ENCODE assay signal across 16 cellular contexts in the genomic region with DNA sequence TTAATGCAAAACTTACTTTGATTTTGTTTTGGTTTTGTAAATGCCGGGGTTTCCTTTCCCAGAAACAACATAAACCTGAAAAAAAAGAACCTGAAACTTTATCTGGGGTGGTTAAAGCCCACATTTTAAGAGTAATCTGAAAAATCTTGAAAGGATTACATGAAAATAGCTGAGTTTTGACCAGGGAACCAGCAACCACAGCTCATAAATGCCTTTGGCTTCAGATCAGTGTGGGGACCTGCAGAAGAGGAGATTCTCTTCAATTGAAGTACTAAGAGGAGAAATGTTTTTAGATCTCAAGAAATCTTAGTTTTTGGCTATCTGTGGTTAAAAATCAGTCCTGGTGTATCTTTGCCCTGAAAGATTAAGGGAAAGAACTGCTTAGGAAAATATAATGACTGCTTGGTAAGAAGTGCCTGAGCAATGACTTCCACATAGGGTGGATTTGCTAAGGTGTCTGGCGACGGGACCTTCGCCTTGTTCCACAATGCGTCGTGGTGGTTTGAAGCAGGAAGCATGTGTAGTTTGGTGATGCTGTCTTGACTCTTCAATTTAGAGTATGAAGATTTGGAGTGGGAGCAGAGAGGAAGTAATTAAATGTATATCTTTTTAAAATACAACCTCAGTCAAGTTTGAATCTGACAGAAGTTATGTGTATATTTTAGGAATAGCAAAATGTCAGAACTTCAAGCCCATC.
"Had no signal": no experiment of that assay in that cellular context is flagged by ENCODE, and none has a peak within 500 bp of the region (broad histone marks: within the 10 kb centered on the region; RNA-seq: fewer than 3 reads in every experiment).

No MANE protein-coding gene starts in this region.

- ATAC-seq: activated CD4-positive, CD25-positive, alpha-beta regulatory T cell treated with anti-CD3 and anti-CD28 coated beads, Interleukin-2, amount 50 U/mL, for 24 hours; activated T-helper 17 cell treated with anti-CD3 and anti-CD28 coated beads, Interleukin-2, amount 50 U/mL, for 72 hours; effector memory CD8-positive, alpha-beta T cell; stimulated activated effector memory CD8-positive, alpha-beta T cell treated with anti-CD3 and anti-CD28 coated beads, Interleukin-12 subunit alpha, Interleukin-12 subunit beta, amount 100 ng/mL, for 72 hours had no signal

- H2AFZ ChIP-seq: parathyroid adenoma had no signal

- H3K27ac Mint-ChIP-seq: activated CD4-positive, alpha-beta memory T cell treated with anti-CD3 and anti-CD28 coated beads, Interleukin-2, amount 10 ng/mL, durations not matched to agents 7 days and 5 days; activated T-helper 17 cell treated with anti-CD3 and anti-CD28 coated beads, Interleukin-2, amount 50 U/mL, for 72 hours; brain; effector memory CD8-positive, alpha-beta T cell; stimulated activated effector memory CD8-positive, alpha-beta T cell treated with anti-CD3 and anti-CD28 coated beads, Interleukin-12 subunit alpha, Interleukin-12 subunit beta, amount 100 ng/mL, for 72 hours; T-helper 2 cell treated with Interferon-gamma antibody and Interleukin-4, amounts not matched to agents 5 μg/mL and 100 μg/mL, for 36 hours had no signal

- H3K27ac ChIP-seq: adrenal gland, parathyroid adenoma, skin epidermis, transverse colon had no signal

- H3K36me3 ChIP-seq: adrenal gland, transverse colon had no signal

- H3K9me3 ChIP-seq: adrenal gland, transverse colon had no signal

- H3K79me2 ChIP-seq: parathyroid adenoma had no signal

- H3K4me3 ChIP-seq: adrenal gland, skin epidermis, transverse colon had no signal

- H3K4me1 Mint-ChIP-seq: activated T-helper 17 cell treated with anti-CD3 and anti-CD28 coated beads, Interleukin-2, amount 50 U/mL, for 72 hours; stimulated activated effector memory CD8-positive, alpha-beta T cell treated with anti-CD3 and anti-CD28 coated beads, Interleukin-12 subunit alpha, Interleukin-12 subunit beta, amount 100 ng/mL, for 72 hours had no signal

- H3K36me3 Mint-ChIP-seq: brain; stimulated activated effector memory CD8-positive, alpha-beta T cell treated with anti-CD3 and anti-CD28 coated beads, Interleukin-12 subunit alpha, Interleukin-12 subunit beta, amount 100 ng/mL, for 72 hours had no signal

- H3K27me3 Mint-ChIP-seq: activated CD4-positive, alpha-beta memory T cell treated with anti-CD3 and anti-CD28 coated beads, Interleukin-2, amount 10 ng/mL, durations not matched to agents 7 days and 5 days; activated T-helper 17 cell treated with anti-CD3 and anti-CD28 coated beads, Interleukin-2, amount 50 U/mL, for 72 hours; brain; central memory CD8-positive, alpha-beta T cell; effector memory CD8-positive, alpha-beta T cell had no signal

- H3K4me3 Mint-ChIP-seq: activated CD4-positive, alpha-beta memory T cell treated with anti-CD3 and anti-CD28 coated beads, Interleukin-2, amount 10 ng/mL, durations not matched to agents 7 days and 5 days; activated T-helper 17 cell treated with anti-CD3 and anti-CD28 coated beads, Interleukin-2, amount 50 U/mL, for 72 hours; brain; central memory CD8-positive, alpha-beta T cell; effector memory CD8-positive, alpha-beta T cell; stimulated activated effector memory CD8-positive, alpha-beta T cell treated with anti-CD3 and anti-CD28 coated beads, Interleukin-12 subunit alpha, Interleukin-12 subunit beta, amount 100 ng/mL, for 72 hours; T-helper 2 cell treated with Interferon-gamma antibody and Interleukin-4, amounts not matched to agents 5 μg/mL and 100 μg/mL, for 36 hours had no signal

- DNase-seq: activated CD4-positive, alpha-beta memory T cell treated with anti-CD3 and anti-CD28 coated beads, Interleukin-2, amount 10 ng/mL, durations not matched to agents 7 days and 5 days; adrenal gland; effector memory CD8-positive, alpha-beta T cell; hippocampal formation; kidney glomerular epithelial cell; SHP77; substantia nigra; transverse colon had no signal

- H3K9me3 Mint-ChIP-seq: activated CD4-positive, alpha-beta memory T cell treated with anti-CD3 and anti-CD28 coated beads, Interleukin-2, amount 10 ng/mL, durations not matched to agents 7 days and 5 days; activated T-helper 17 cell treated with anti-CD3 and anti-CD28 coated beads, Interleukin-2, amount 50 U/mL, for 72 hours; brain; central memory CD8-positive, alpha-beta T cell; effector memory CD8-positive, alpha-beta T cell; stimulated activated effector memory CD8-positive, alpha-beta T cell treated with anti-CD3 and anti-CD28 coated beads, Interleukin-12 subunit alpha, Interleukin-12 subunit beta, amount 100 ng/mL, for 72 hours; T-helper 2 cell treated with Interferon-gamma antibody and Interleukin-4, amounts not matched to agents 5 μg/mL and 100 μg/mL, for 36 hours had no signal

- H3K27me3 ChIP-seq: adrenal gland, transverse colon had no signal

- H3K9ac ChIP-seq: parathyroid adenoma had no signal

- H3K4me1 ChIP-seq: adrenal gland, parathyroid adenoma, transverse colon had no signal
